Comparison of ENCODE assay signal across 28 cellular contexts in genomic region chr7:112266141-112266540, GRCh38.
"Had no signal": no experiment of that assay in that cellular context is flagged by ENCODE, and none has a peak within 500 bp of the region (broad histone marks: within the 10 kb centered on the region; RNA-seq: fewer than 3 reads in every experiment).

No MANE protein-coding gene starts in this region.

- H3K27me3 ChIP-seq: neural progenitor cell, right atrium auricular region, uterus had no signal

- H3K27ac Mint-ChIP-seq: activated CD4-positive, alpha-beta memory T cell treated with anti-CD3 and anti-CD28 coated beads, Interleukin-2, amount 10 ng/mL, durations not matched to agents 7 days and 5 days; activated CD4-positive, alpha-beta T cell treated with anti-CD3 and anti-CD28 coated beads, Interleukin-2, amount 10 ng/mL, durations not matched to agents 7 days and 5 days; activated naive CD4-positive, alpha-beta T cell treated with anti-CD3 and anti-CD28 coated beads, Interleukin-2, amount 50 U/mL, for 24 hours; activated naive CD8-positive, alpha-beta T cell treated with anti-CD3 and anti-CD28 coated beads, Interleukin-2, amount 50 U/mL, for 24 hours; activated T-cell treated with anti-CD3 and anti-CD28 coated beads, Interleukin-2, amount 50 U/mL, for 24 hours; dendritic cell treated with granulocyte-macrophage colony-stimulating factor and Interleukin-4, amounts not matched to agents 40 ng/mL and 50 ng/mL, for 4 days; endodermal cell; immature natural killer cell; neural progenitor cell; WTC11 had no signal

- H3K36me3 ChIP-seq: neural progenitor cell, right atrium auricular region, thoracic aorta, uterus had no signal

- H3K27ac ChIP-seq: neural progenitor cell, right atrium auricular region, thoracic aorta, uterus had no signal

- H3K9me3 Mint-ChIP-seq: activated CD4-positive, alpha-beta memory T cell treated with anti-CD3 and anti-CD28 coated beads, Interleukin-2, amount 10 ng/mL, durations not matched to agents 7 days and 5 days; activated CD4-positive, alpha-beta T cell treated with anti-CD3 and anti-CD28 coated beads, Interleukin-2, amount 10 ng/mL, durations not matched to agents 7 days and 5 days; activated naive CD4-positive, alpha-beta T cell treated with anti-CD3 and anti-CD28 coated beads, Interleukin-2, amount 50 U/mL, for 24 hours; activated naive CD8-positive, alpha-beta T cell treated with anti-CD3 and anti-CD28 coated beads, Interleukin-2, amount 50 U/mL, for 24 hours; activated T-cell treated with anti-CD3 and anti-CD28 coated beads, Interleukin-2, amount 50 U/mL, for 24 hours; dendritic cell treated with granulocyte-macrophage colony-stimulating factor and Interleukin-4, amounts not matched to agents 40 ng/mL and 50 ng/mL, for 4 days; endodermal cell; immature natural killer cell; neural progenitor cell had no signal

- H2AFZ ChIP-seq: neural progenitor cell had no signal

- DNase-seq: activated CD4-positive, alpha-beta memory T cell treated with anti-CD3 and anti-CD28 coated beads, Interleukin-2, amount 10 ng/mL, durations not matched to agents 7 days and 5 days; activated CD4-positive, alpha-beta T cell treated with anti-CD3 and anti-CD28 coated beads for 1 hour; activated CD4-positive, alpha-beta T cell treated with anti-CD3 and anti-CD28 coated beads, Interleukin-2, amount 10 ng/mL, durations not matched to agents 7 days and 5 days; activated CD8-positive, alpha-beta memory T cell treated with anti-CD3 and anti-CD28 coated beads, Interleukin-2, amount 50 U/mL, for 48 hours; activated gamma-delta T cell treated with Interleukin-2 at 50 U/mL for 16 hours; activated naive CD8-positive, alpha-beta T cell treated with anti-CD3 and anti-CD28 coated beads, Interleukin-2, amount 50 U/mL, for 24 hours; activated T-cell treated with anti-CD3 and anti-CD28 coated beads, Interleukin-2, amount 50 U/mL, for 24 hours; amygdala; central memory CD4-positive, alpha-beta T cell; endodermal cell; head of caudate nucleus; hippocampal formation; immature natural killer cell; kidney; left colon; midbrain; naive thymus-derived CD8-positive, alpha-beta T cell; occipital lobe; stimulated activated CD4-positive, alpha-beta T cell treated with anti-CD3 and anti-CD28 coated beads, Interleukin-2, amount 100 ng/mL, for 48 hours; stimulated activated naive CD8-positive, alpha-beta T cell treated with anti-CD3 and anti-CD28 coated beads, Interleukin-15, Interleukin-2, amounts not matched to agents 100 U/mL and 50 U/mL, for 24 hours; uterus had no signal

- H3K27me3 Mint-ChIP-seq: activated CD4-positive, alpha-beta memory T cell treated with anti-CD3 and anti-CD28 coated beads, Interleukin-2, amount 10 ng/mL, durations not matched to agents 7 days and 5 days; activated CD4-positive, alpha-beta T cell treated with anti-CD3 and anti-CD28 coated beads, Interleukin-2, amount 10 ng/mL, durations not matched to agents 7 days and 5 days; activated naive CD4-positive, alpha-beta T cell treated with anti-CD3 and anti-CD28 coated beads, Interleukin-2, amount 50 U/mL, for 24 hours; activated naive CD8-positive, alpha-beta T cell treated with anti-CD3 and anti-CD28 coated beads, Interleukin-2, amount 50 U/mL, for 24 hours; activated T-cell treated with anti-CD3 and anti-CD28 coated beads, Interleukin-2, amount 50 U/mL, for 24 hours; dendritic cell treated with granulocyte-macrophage colony-stimulating factor and Interleukin-4, amounts not matched to agents 40 ng/mL and 50 ng/mL, for 4 days; naive thymus-derived CD8-positive, alpha-beta T cell had no signal

- H3K9me3 ChIP-seq: right atrium auricular region, thoracic aorta, uterus had no signal

- H3K4me3 ChIP-seq: neural progenitor cell, right atrium auricular region, thoracic aorta, uterus had no signal

- H3K4me3 Mint-ChIP-seq: activated CD4-positive, alpha-beta memory T cell treated with anti-CD3 and anti-CD28 coated beads, Interleukin-2, amount 10 ng/mL, durations not matched to agents 7 days and 5 days; activated CD4-positive, alpha-beta T cell treated with anti-CD3 and anti-CD28 coated beads, Interleukin-2, amount 10 ng/mL, durations not matched to agents 7 days and 5 days; activated naive CD4-positive, alpha-beta T cell treated with anti-CD3 and anti-CD28 coated beads, Interleukin-2, amount 50 U/mL, for 24 hours; activated naive CD8-positive, alpha-beta T cell treated with anti-CD3 and anti-CD28 coated beads, Interleukin-2, amount 50 U/mL, for 24 hours; activated T-cell treated with anti-CD3 and anti-CD28 coated beads, Interleukin-2, amount 50 U/mL, for 24 hours; dendritic cell treated with granulocyte-macrophage colony-stimulating factor and Interleukin-4, amounts not matched to agents 40 ng/mL and 50 ng/mL, for 4 days; endodermal cell; neural progenitor cell; WTC11 had no signal

- ATAC-seq: activated naive CD8-positive, alpha-beta T cell treated with anti-CD3 and anti-CD28 coated beads, Interleukin-2, amount 50 U/mL, for 24 hours; esophagus mucosa; left colon; naive thymus-derived CD8-positive, alpha-beta T cell; stimulated activated naive CD8-positive, alpha-beta T cell treated with anti-CD3 and anti-CD28 coated beads, Interleukin-15, Interleukin-2, amounts not matched to agents 100 U/mL and 50 U/mL, for 24 hours had no signal

- H3K4me2 ChIP-seq: neural progenitor cell had no signal

- H3K4me1 ChIP-seq: uterus had no signal

- H3K36me3 Mint-ChIP-seq: neural progenitor cell, WTC11 had no signal

- H3K9ac ChIP-seq: neural progenitor cell had no signal
